11 cellular contexts compared by ENCODE assay signal in the genomic region with DNA sequence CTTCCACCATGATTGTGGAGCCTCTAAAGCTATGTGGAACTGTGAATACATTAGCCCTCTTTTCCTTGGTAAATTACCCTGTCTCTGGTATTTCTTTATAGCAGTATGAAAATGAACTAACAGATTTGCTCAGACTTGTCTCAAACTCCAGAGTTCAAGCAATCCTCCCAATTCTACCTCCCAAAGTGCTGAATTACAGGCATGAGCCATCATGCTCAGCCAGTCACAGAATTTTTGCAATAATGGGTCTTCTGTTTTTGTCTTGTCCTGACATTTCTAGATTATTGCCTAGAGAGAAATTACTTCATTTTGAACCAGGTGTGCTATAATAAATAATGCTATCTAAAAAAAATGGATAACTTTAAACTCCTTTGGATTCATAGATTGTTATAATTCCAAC.
"Had no signal": no experiment of that assay in that cellular context is flagged by ENCODE, and none has a peak within 500 bp of the region (broad histone marks: within the 10 kb centered on the region; RNA-seq: fewer than 3 reads in every experiment).

No MANE protein-coding gene starts in this region.

- H3K36me3 ChIP-seq: HAP-1 had no signal

- ATAC-seq: GM23338, HCT116 had no signal

- FAIRE-seq: H1, H54 had no signal

- H3K4me3 ChIP-seq: GM23248, GM23338, HAP-1 had no signal

- H3K4me1 ChIP-seq: HAP-1 had no signal

- H3K9me3 ChIP-seq: HAP-1 had no signal

- DNase-seq: GM23248, GOT3, H7, H9, HCEC 1CT, HFFc6 had no signal

- H3K27ac ChIP-seq: GM23248 had no signal
